8 cellular contexts compared by ENCODE assay signal in genomic region chr14:21997300-21997699, GRCh38.
DNase-seq lines count a peak whose midpoint lies in the region; ATAC-seq and TF ChIP-seq lines count a peak whose summit lies in the region.

No MANE protein-coding gene starts in this region.

- intact Hi-C loops in CD4-positive, alpha-beta memory T cell (cut with micrococcal nuclease), result loop anchor here (2.0 kb wide), 1 partner anchor 560 kb away; no protein-coding TSS in a partner anchor
- intact Hi-C loops in ovary (cut with DNase I), result no loop called here
- intact Hi-C loops in stomach (cut with DNase I; ENCODE audit: low total_unique reads), result no loop called here
- intact Hi-C loops in heart left ventricle (cut with DNase I), result no loop called here

- CTCF ChIA-PET in CD4-positive, alpha-beta memory T cell (lab: Charles Lee; ENCODE audit: partially characterized antibody), result interaction anchor here (0.7 to 2.1 kb wide), 20 partner anchors 9 to 997 kb away, joined by 3 to 16 read pairs (median 4); no protein-coding TSS in a partner anchor
- CTCF ChIA-PET in activated CD4-positive, alpha-beta T cell treated with anti-CD3 and anti-CD28 coated beads, Interleukin-2, amount 10 ng/mL, durations not matched to agents 7 days and 5 days (lab: Charles Lee), result interaction anchor here (0.5 to 2.3 kb wide), 17 partner anchors 12 to 1010 kb away, joined by 3 to 15 read pairs (median 4); no protein-coding TSS in a partner anchor

- peaks cover 18% of the 10 kb centered on the region for H3K4me1 ChIP-seq in CD4-positive, alpha-beta memory T cell (ENCODE audit: insufficient read depth, low read length)
- no peaks in the 10 kb centered on the region for H3K4me1 ChIP-seq in ovary (ENCODE audit: insufficient read depth)
- H3K4me1 ChIP-seq in stomach, result no peaks in the 10 kb centered on the region
- H3K4me1 ChIP-seq in heart left ventricle, result no peaks in the 10 kb centered on the region

- POLR2A ChIA-PET in CD4-positive, alpha-beta memory T cell (lab: Charles Lee; ENCODE audit: partially characterized antibody), result interaction anchor here (0.6 to 3.7 kb wide), 32 partner anchors 9 to 997 kb away, joined by 3 to 37 read pairs (median 4); no protein-coding TSS in a partner anchor
- POLR2A ChIA-PET in activated CD4-positive, alpha-beta T cell treated with anti-CD3 and anti-CD28 coated beads, Interleukin-2, amount 10 ng/mL, durations not matched to agents 7 days and 5 days (lab: Charles Lee), result interaction anchor here (0.5 to 1.6 kb wide), 3 partner anchors 32 to 559 kb away, joined by 3 to 4 read pairs (median 3); no protein-coding TSS in a partner anchor

- H3K27ac ChIP-seq in CD4-positive, alpha-beta memory T cell (ENCODE audit: low read depth, low read length), result peak overlapping the region; percentile 51
- H3K27ac ChIP-seq in ovary (no peak overlapping the region), stomach (no peak overlapping the region), heart left ventricle (no peak overlapping the region)

- H3K36me3 ChIP-seq in CD4-positive, alpha-beta memory T cell (ENCODE audit: insufficient read depth, low read length), result no peaks in the 10 kb centered on the region
- no peaks in the 10 kb centered on the region for H3K36me3 ChIP-seq in ovary
- no peaks in the 10 kb centered on the region for H3K36me3 ChIP-seq in stomach
- H3K36me3 ChIP-seq in heart left ventricle, result no peaks in the 10 kb centered on the region

- 35 to 57% (median 42%) methylated on average over 3 of the region's 3 CpGs for WGBS in ovary, 3 donors
- whole genome bisulfite sequencing in stomach, 5 donors, result 29 to 39% (median 34%) methylated on average over 3 of the region's 3 CpGs
- WGBS in heart left ventricle, 4 donors, result 30 to 38% (median 31%) methylated on average over 3 of the region's 3 CpGs

- peak overlapping the region; percentile 87 to 96 (median 92) for H3K4me3 Mint-ChIP-seq in CD4-positive, alpha-beta memory T cell
- H3K4me3 Mint-ChIP-seq in activated CD4-positive, alpha-beta T cell treated with anti-CD3 and anti-CD28 coated beads, Interleukin-2, amount 10 ng/mL, durations not matched to agents 7 days and 5 days, result peak overlapping the region; percentile 83

- peak overlapping the region in 1 of 2 donors; percentile 27 for H3K4me3 ChIP-seq in CD4-positive, alpha-beta memory T cell (ENCODE audit: low read length in 2 of 2)
- H3K4me3 ChIP-seq in ovary, result no peak overlapping the region
- no peak overlapping the region for H3K4me3 ChIP-seq in stomach
- peak overlapping the region in 1 of 12 donors; percentile 7 for H3K4me3 ChIP-seq in heart left ventricle

- TF ChIP-seq EP300 in ovary (IDR thresholded peaks at IDR 0.05), result no peak
- TF ChIP-seq EP300 in stomach (IDR thresholded peaks at IDR 0.05), result no peak

- TF ChIP-seq CTCF in ovary (IDR thresholded peaks at IDR 0.05) (no peak), stomach (IDR thresholded peaks at IDR 0.05) (no peak), heart left ventricle (IDR thresholded peaks at IDR 0.05) (peak in 2 of 12 donors; percentile 10 to 12)

- no peaks in the 10 kb centered on the region for H3K9me3 Mint-ChIP-seq in CD4-positive, alpha-beta memory T cell
- H3K9me3 Mint-ChIP-seq in activated CD4-positive, alpha-beta T cell treated with anti-CD3 and anti-CD28 coated beads, Interleukin-2, amount 10 ng/mL, durations not matched to agents 7 days and 5 days, result no peaks in the 10 kb centered on the region

- H3K9me3 ChIP-seq in CD4-positive, alpha-beta memory T cell (ENCODE audit: control insufficient read depth in 1 of 2, low read length in 2 of 2), result no peaks in the 10 kb centered on the region
- H3K9me3 ChIP-seq in ovary, result no peaks in the 10 kb centered on the region
- no peaks in the 10 kb centered on the region for H3K9me3 ChIP-seq in stomach
- H3K9me3 ChIP-seq in heart left ventricle, result no peaks in the 10 kb centered on the region

- no peaks in the 10 kb centered on the region for H3K27me3 ChIP-seq in CD4-positive, alpha-beta memory T cell (ENCODE audit: insufficient read depth, low read length)
- H3K27me3 ChIP-seq in ovary (no peaks in the 10 kb centered on the region), stomach (peaks cover 0 to under 1% (median 0%) of the 10 kb centered on the region in 3 donors), heart left ventricle (peaks cover 0 to 3% (median 0%) of the 10 kb centered on the region in 9 donors)

- H3K36me3 Mint-ChIP-seq in CD4-positive, alpha-beta memory T cell, result peaks cover 0 to 5% of the 10 kb centered on the region in 2 donors
- peaks cover 3% of the 10 kb centered on the region for H3K36me3 Mint-ChIP-seq in activated CD4-positive, alpha-beta T cell treated with anti-CD3 and anti-CD28 coated beads, Interleukin-2, amount 10 ng/mL, durations not matched to agents 7 days and 5 days (ENCODE audit: low read depth)

- H3K27me3 Mint-ChIP-seq in CD4-positive, alpha-beta memory T cell, result no peaks in the 10 kb centered on the region
- H3K27me3 Mint-ChIP-seq in activated CD4-positive, alpha-beta T cell treated with anti-CD3 and anti-CD28 coated beads, Interleukin-2, amount 10 ng/mL, durations not matched to agents 7 days and 5 days, result no peaks in the 10 kb centered on the region

- H3K27ac Mint-ChIP-seq in CD4-positive, alpha-beta memory T cell, result peak overlapping the region in 6 of 7 donors; percentile 86 to 97 (median 92)
- H3K27ac Mint-ChIP-seq in activated CD4-positive, alpha-beta T cell treated with anti-CD3 and anti-CD28 coated beads, Interleukin-2, amount 10 ng/mL, durations not matched to agents 7 days and 5 days, result peak overlapping the region; percentile 91

- ATAC-seq in HG02610 (IDR thresholded peaks at IDR 0.05; ENCODE audit: unreplicated experiment) (no peak), heart left ventricle (no peak)

- peaks cover 5 to 15% (median 8%) of the 10 kb centered on the region in 4 donors for H3K4me1 Mint-ChIP-seq in CD4-positive, alpha-beta memory T cell
- peaks cover 34% of the 10 kb centered on the region for H3K4me1 Mint-ChIP-seq in activated CD4-positive, alpha-beta T cell treated with anti-CD3 and anti-CD28 coated beads, Interleukin-2, amount 10 ng/mL, durations not matched to agents 7 days and 5 days

- TF ChIP-seq POLR2A in ovary (IDR thresholded peaks at IDR 0.05) (no peak), stomach (IDR thresholded peaks at IDR 0.05) (no peak), heart left ventricle (IDR thresholded peaks at IDR 0.05) (no peak)

- peak; percentile 33 to 58 (median 52) for DNase-seq in CD4-positive, alpha-beta memory T cell
- DNase-seq in HT1080 (ENCODE audit: low read depth) (peak; percentile 37), iris pigment epithelial cell (ENCODE audit: low read depth) (peak; percentile 25), ovary (no peak), stomach (no peak), heart left ventricle (no peak)
- DNase-seq in activated CD4-positive, alpha-beta T cell treated with anti-CD3 and anti-CD28 coated beads, Interleukin-2, amount 10 ng/mL, durations not matched to agents 7 days and 5 days, result peak; percentile 58

Comparison
In these comparisons a context has a peak if more than half of its experiments do, and no peak if none do; other contexts are left out.
1. DNase-seq: peak in CD4-positive, alpha-beta memory T cell (5 of 5), HT1080 (single experiment), activated CD4-positive, alpha-beta T cell treated with anti-CD3 and anti-CD28 coated beads, Interleukin-2, amount 10 ng/mL, durations not matched to agents 7 days and 5 days (single experiment) and iris pigment epithelial cell (single experiment); none in ovary (0 of 5), stomach (single experiment) and heart left ventricle (0 of 5).